Comparison of ENCODE assay signal across 8 cellular contexts in the genomic region with DNA sequence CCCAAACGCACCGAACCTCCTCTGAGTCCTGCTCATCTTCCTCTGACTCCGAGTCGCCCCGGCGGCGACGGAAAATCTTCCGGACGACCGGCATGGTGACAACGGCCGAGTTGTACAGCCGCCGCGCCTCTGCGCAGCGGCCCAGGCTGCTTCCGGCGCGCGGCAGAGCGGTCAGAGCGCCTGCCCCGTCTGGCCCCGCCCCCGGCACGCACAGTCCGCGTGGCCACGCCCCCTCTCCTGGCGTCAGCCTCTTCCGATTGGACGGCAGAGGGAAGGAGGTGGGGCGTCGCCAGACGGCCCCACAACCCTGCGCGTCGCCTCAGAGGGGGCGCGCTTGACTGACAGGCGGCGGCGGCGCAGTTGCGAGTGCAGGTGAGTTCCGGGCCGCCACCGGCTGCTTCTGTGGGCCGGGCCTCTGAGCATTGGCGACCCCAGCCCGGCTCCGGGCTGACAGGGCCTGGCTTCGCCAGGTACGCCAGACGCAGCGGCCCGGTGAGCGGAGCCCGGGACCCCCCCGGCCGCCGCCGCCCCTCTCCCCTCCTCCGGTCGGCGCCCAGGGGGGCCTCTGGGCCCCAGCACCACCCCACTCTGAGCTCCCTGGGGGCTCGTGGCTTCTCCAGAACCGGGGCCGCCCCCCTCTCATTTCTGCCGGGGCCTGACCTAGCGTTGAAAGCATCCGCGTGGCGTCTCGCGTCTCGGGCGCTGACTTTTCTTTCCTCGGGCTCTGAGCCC. TPM values are rescaled to one million over a fixed set of nuclear protein-coding genes. Genes with fewer than 3 reads are reported as not detected.
DNase-seq lines count a peak whose midpoint lies in the region; ATAC-seq, FAIRE-seq and TF ChIP-seq lines count a peak whose summit lies in the region.

A gene with protein sequence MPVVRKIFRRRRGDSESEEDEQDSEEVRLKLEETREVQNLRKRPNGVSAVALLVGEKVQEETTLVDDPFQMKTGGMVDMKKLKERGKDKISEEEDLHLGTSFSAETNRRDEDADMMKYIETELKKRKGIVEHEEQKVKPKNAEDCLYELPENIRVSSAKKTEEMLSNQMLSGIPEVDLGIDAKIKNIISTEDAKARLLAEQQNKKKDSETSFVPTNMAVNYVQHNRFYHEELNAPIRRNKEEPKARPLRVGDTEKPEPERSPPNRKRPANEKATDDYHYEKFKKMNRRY (minus strand): TSS at position 148 of the 732 bp plus-strand sequence. CDS start 54 bp downstream, at position 94.
Gene USP20, plus strand, starts transcription at position 331 of the 732 bp plus-strand sequence. CDS start 17,098 bp downstream, outside the sequence.

- ATAC-seq in HG03378 (IDR thresholded peaks at IDR 0.05; ENCODE audit: unreplicated experiment), result peak; percentile 66

- peak within 1 kb of the TSS; percentile 93 for H3K9ac ChIP-seq in keratinocyte (ENCODE audit: control insufficient read depth, extremely low read depth, insufficient read depth, low read length)

- H3K27ac ChIP-seq in keratinocyte (ENCODE audit: control insufficient read depth, insufficient read depth, low read length), result peak within 1 kb of the TSS; percentile 78

- H3K4me1 ChIP-seq in keratinocyte (ENCODE audit: control insufficient read depth, extremely low read depth, insufficient read depth, low read length), result peaks cover 15% of the 10 kb centered on the region

- peaks cover 1 to 5% of the 10 kb centered on the region in 2 experiments for H3K36me3 ChIP-seq in keratinocyte (ENCODE audit: control insufficient read depth in 2 of 2, extremely low read depth in 1 of 2, insufficient read depth in 2 of 2, low read length in 2 of 2)

- H3K9me1 ChIP-seq in keratinocyte (ENCODE audit: control insufficient read depth, extremely low read depth, insufficient read depth, low read length), result no peaks in the 10 kb centered on the region

- H3K27me3 ChIP-seq in keratinocyte (ENCODE audit: control insufficient read depth, extremely low read depth, insufficient read depth, low read length), result no peaks in the 10 kb centered on the region

- H2AFZ ChIP-seq in keratinocyte (ENCODE audit: control insufficient read depth, low read length), result peak within 1 kb of the TSS; percentile 97

- H3K4me2 ChIP-seq in keratinocyte (ENCODE audit: control insufficient read depth, extremely low read depth, insufficient read depth, low read depth, low read length), result peak within 1 kb of the TSS; percentile 98

- dilution Hi-C loops in keratinocyte (cut with MboI; ENCODE audit: extremely low pct_ligation_motif_present, low sequenced_read_pairs), result no loop called here

- no peaks in the 10 kb centered on the region for H4K20me1 ChIP-seq in keratinocyte (ENCODE audit: control insufficient read depth, extremely low read depth, insufficient read depth, low read length)

- TF ChIP-seq CTCF in AG10803 (conservative IDR thresholded peaks at IDR 0.05; ENCODE audit: low read length), result no peak
- peak in 1 of 3 experiments; percentile 23 for TF ChIP-seq CTCF in keratinocyte (optimal IDR thresholded peaks at IDR 0.05 in 1 of 3, IDR thresholded peaks at IDR 0.05 in 1 of 3, conservative IDR thresholded peaks at IDR 0.05 in 1 of 3; ENCODE audit: extremely low read depth in 1 of 3, insufficient read depth in 2 of 3, low read length in 3 of 3)

- H3K4me3 ChIP-seq in AG10803 (ENCODE audit: low read length) (peak within 1 kb of the TSS; percentile 98), keratinocyte (ENCODE audit: control insufficient read depth in 2 of 3, extremely low read depth in 1 of 3, insufficient read depth in 2 of 3, low read depth in 1 of 3, low read length in 3 of 3) (peak within 1 kb of the TSS; percentile 76 to 99 (median 99))

- FAIRE-seq in keratinocyte (lab: Jason Lieb, UNC), result no peak

- peak; percentile 90 for DNase-seq in AG10803 (ENCODE audit: low read depth)
- peak; percentile 96 for DNase-seq in NCI-H460 (ENCODE audit: extremely low read depth, low read depth)
- peak; percentile 99 for DNase-seq in activated CD4-positive, CD25-positive, alpha-beta regulatory T cell treated with anti-CD3 and anti-CD28 coated beads, Interleukin-2, amount 50 U/mL, for 72 hours
- peak; percentile 96 for DNase-seq in cerebellar cortex (ENCODE audit: low spot score)
- peak; percentile 75 for DNase-seq in keratinocyte (ENCODE audit: low read depth, low spot score)
- peak; percentile 91 to 98 (median 91) for DNase-seq in stimulated activated CD4-positive, alpha-beta T cell treated with anti-CD3 and anti-CD28 coated beads, Interleukin-12 subunit alpha, Interleukin-12 subunit beta, amount 100 ng/mL, for 48 hours (ENCODE audit: low read depth in 2 of 3, low spot score in 1 of 3)

- peak; percentile 96 for TF ChIP-seq POLR2A in GM19099 (IDR thresholded peaks at IDR 0.05; ENCODE audit: extremely low read depth, insufficient read length, low read depth)

- peaks cover 18% of the 10 kb centered on the region for H3K79me2 ChIP-seq in keratinocyte (ENCODE audit: control insufficient read depth, insufficient read depth, low read length)

- no peaks in the 10 kb centered on the region for H3K9me3 ChIP-seq in keratinocyte (ENCODE audit: control insufficient read depth, low read depth, low read length)

RNA-seq across cellular contexts. Expression of the first gene that starts in this region (rescaled TPM):
- 53.7 and 55.6 TPM in 2 replicates for total RNA-seq in NCI-H460 (2014; rRNA removed; shearing (Covaris generic))
- 33.4 and 42.2 TPM in 2 replicates for polyA plus RNA-seq in NCI-H460 (2014; cell fraction: nucleus; rRNA removed)
- 37.4 to 69.9 TPM (median 66.5 TPM) in 3 replicates for polyA plus RNA-seq in keratinocyte
- 96.2 TPM for polyA plus RNA-seq in keratinocyte (2011; ENCODE audit: low read depth)
- polyA plus RNA-seq in keratinocyte (2011; cell fraction: cytosol; rRNA removed), result 65.1 and 84.3 TPM in 2 replicates
- polyA plus RNA-seq in keratinocyte (2011; cell fraction: nucleus; rRNA removed), result 24.0 and 33.8 TPM in 2 replicates
- 48.5 and 57.1 TPM in 2 replicates for polyA plus RNA-seq in keratinocyte (2012; ENCODE audit: low replicate concordance)
- 4.2 to 7.2 TPM (median 6.0 TPM) in 3 replicates for polyA minus RNA-seq in keratinocyte
- polyA minus RNA-seq in keratinocyte (2011; cell fraction: cytosol; rRNA and poly(A)+ RNA removed), result 20.0 TPM
- polyA minus RNA-seq in keratinocyte (2011; cell fraction: nucleus; rRNA and poly(A)+ RNA removed), result 4.7 and 8.5 TPM in 2 replicates

RNA-seq across cellular contexts. Expression of gene USP20, which starts in this region (rescaled TPM):
- 7.2 and 8.0 TPM in 2 replicates for total RNA-seq in NCI-H460 (2014; rRNA removed; shearing (Covaris generic))
- polyA plus RNA-seq in NCI-H460 (2014; cell fraction: nucleus; rRNA removed), result 23.1 and 33.0 TPM in 2 replicates
- polyA plus RNA-seq in keratinocyte, result 6.4 to 10.0 TPM (median 9.1 TPM) in 3 replicates
- polyA plus RNA-seq in keratinocyte (2011; ENCODE audit: low read depth), result 11.5 TPM
- polyA plus RNA-seq in keratinocyte (2011; cell fraction: cytosol; rRNA removed), result 3.7 and 9.1 TPM in 2 replicates
- polyA plus RNA-seq in keratinocyte (2011; cell fraction: nucleus; rRNA removed), result 23.7 and 32.0 TPM in 2 replicates
- polyA plus RNA-seq in keratinocyte (2012; ENCODE audit: low replicate concordance), result 8.0 and 11.3 TPM in 2 replicates
- polyA minus RNA-seq in keratinocyte, result 8.2 to 13.7 TPM (median 9.5 TPM) in 3 replicates
- 11.5 TPM for polyA minus RNA-seq in keratinocyte (2011; cell fraction: cytosol; rRNA and poly(A)+ RNA removed)
- 15.9 and 20.3 TPM in 2 replicates for polyA minus RNA-seq in keratinocyte (2011; cell fraction: nucleus; rRNA and poly(A)+ RNA removed)

Comparison
In these comparisons a context has a peak if more than half of its experiments do, and no peak if none do; other contexts are left out.
1. Peak in every context shown above with its lines: DNase-seq, ATAC-seq, H3K4me3 ChIP-seq and H3K27ac ChIP-seq.